In genomic region chr11:57241311-57241972, GRCh38 we compare ENCODE assay signal across 19 cellular contexts. TPM values are rescaled to one million over a fixed set of nuclear protein-coding genes. Genes with fewer than 3 reads are reported as not detected.
"Had no signal": no experiment of that assay in that cellular context is flagged by ENCODE, and none has a peak within 500 bp of the region (broad histone marks: within the 10 kb centered on the region; RNA-seq: fewer than 3 reads in every experiment).

No MANE protein-coding gene starts in this region.

- DNase-seq: activated CD4-positive, alpha-beta T cell treated with anti-CD3 and anti-CD28 coated beads for 48 hours; activated CD8-positive, alpha-beta T cell treated with anti-CD3 and anti-CD28 coated beads for 36 hours; activated effector memory CD4-positive, alpha-beta T cell treated with anti-CD3 and anti-CD28 coated beads, Interleukin-2, amount 50 U/mL, for 16 hours; activated T-cell treated with anti-CD3 and anti-CD28 coated beads, Interleukin-2, amount 50 U/mL, for 48 hours; amniotic stem cell; central memory CD4-positive, alpha-beta T cell; colonic mucosa; esophagus squamous epithelium; immature natural killer cell; lower lobe of right lung; stimulated activated CD4-positive, alpha-beta T cell treated with anti-CD3 and anti-CD28 coated beads, Interleukin-4, amount 100 ng/mL, for 4 hours; stimulated activated CD8-positive, alpha-beta memory T cell treated with anti-CD3 and anti-CD28 coated beads, Interleukin-4, amount 100 ng/mL, for 48 hours; stimulated activated naive CD8-positive, alpha-beta T cell treated with anti-CD3 and anti-CD28 coated beads, Interleukin-15, Interleukin-2, amounts not matched to agents 100 U/mL and 50 U/mL, for 24 hours had no signal

- H3K9me3 Mint-ChIP-seq: activated CD8-positive, alpha-beta T cell treated with anti-CD3 and anti-CD28 coated beads for 36 hours; immature natural killer cell; type B pancreatic cell had no signal

- H3K27ac Mint-ChIP-seq: activated CD8-positive, alpha-beta T cell treated with anti-CD3 and anti-CD28 coated beads for 36 hours; activated naive CD8-positive, alpha-beta T cell; immature natural killer cell had no signal

- H3K4me3 ChIP-seq: colonic mucosa, esophagus squamous epithelium, lower lobe of right lung, skin epidermis had no signal

- H3K9me3 ChIP-seq: colonic mucosa, esophagus squamous epithelium, lower lobe of right lung had no signal

- H3K4me3 Mint-ChIP-seq: activated CD8-positive, alpha-beta T cell treated with anti-CD3 and anti-CD28 coated beads for 36 hours; activated naive CD8-positive, alpha-beta T cell; immature natural killer cell; type B pancreatic cell had no signal

- H3K36me3 Mint-ChIP-seq: activated naive CD8-positive, alpha-beta T cell; immature natural killer cell; type B pancreatic cell had no signal

- H3K4me1 ChIP-seq: colonic mucosa had no signal

- H3K36me3 ChIP-seq: colonic mucosa, esophagus squamous epithelium, lower lobe of right lung had no signal

- H3K27ac ChIP-seq: colonic mucosa, esophagus squamous epithelium, lower lobe of right lung, skin epidermis had no signal

- H3K27me3 ChIP-seq: colonic mucosa had no signal

RNA-seq across cellular contexts. Expression of gene APLNR, which starts 4.4 kb away (rescaled TPM):
- total RNA-seq: activated CD8-positive, alpha-beta T cell treated with anti-CD3 and anti-CD28 coated beads for 36 hours; fibroblast of villous mesenchyme; T-helper 1 cell treated with Interleukin-12 subunit alpha and Interleukin-12 subunit beta and Interleukin-4 antibody, amounts not matched to agents 30 ng/mL and 1 ng/mL, for 36 hours had no signal

RNA-seq across cellular contexts. Expression of gene LRRC55, which starts 59.7 kb away (rescaled TPM):
- total RNA-seq: activated CD8-positive, alpha-beta T cell treated with anti-CD3 and anti-CD28 coated beads for 36 hours; fibroblast of villous mesenchyme; posterior vena cava; T-helper 1 cell treated with Interleukin-12 subunit alpha and Interleukin-12 subunit beta and Interleukin-4 antibody, amounts not matched to agents 30 ng/mL and 1 ng/mL, for 36 hours had no signal
- polyA plus RNA-seq: immature natural killer cell had no signal
